ENCODE assay signal across 1 cellular context in the genomic region with DNA sequence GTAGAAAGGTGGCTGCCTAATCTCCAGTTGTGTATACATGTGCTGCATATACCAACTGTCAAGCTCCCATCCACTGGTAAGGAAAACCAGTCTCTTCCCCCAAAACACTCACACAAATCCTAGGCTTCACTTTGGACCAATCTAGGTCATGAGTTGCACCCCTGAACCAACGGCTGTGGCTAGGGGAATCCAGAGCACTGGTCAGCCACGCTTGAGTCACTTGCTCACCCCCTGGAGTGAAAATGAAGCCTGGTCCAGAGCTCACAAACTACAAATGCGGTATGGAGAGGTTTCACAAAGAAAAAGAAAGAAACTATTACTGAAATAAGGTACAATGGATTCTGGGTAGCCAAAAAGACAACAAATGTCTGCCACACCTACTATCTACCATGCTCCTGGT.
TF ChIP-seq lines count a peak whose summit lies in the region.

No MANE protein-coding gene starts in this region.

TF ChIP-seq in SK-N-SH treated with all-trans-retinoic acid at 6 μM for 48 hours, 23 proteins besides CTCF, POLR2A, EP300 and RAD21 (continued from another document):
- TF ChIP-seq, protein P1, sequence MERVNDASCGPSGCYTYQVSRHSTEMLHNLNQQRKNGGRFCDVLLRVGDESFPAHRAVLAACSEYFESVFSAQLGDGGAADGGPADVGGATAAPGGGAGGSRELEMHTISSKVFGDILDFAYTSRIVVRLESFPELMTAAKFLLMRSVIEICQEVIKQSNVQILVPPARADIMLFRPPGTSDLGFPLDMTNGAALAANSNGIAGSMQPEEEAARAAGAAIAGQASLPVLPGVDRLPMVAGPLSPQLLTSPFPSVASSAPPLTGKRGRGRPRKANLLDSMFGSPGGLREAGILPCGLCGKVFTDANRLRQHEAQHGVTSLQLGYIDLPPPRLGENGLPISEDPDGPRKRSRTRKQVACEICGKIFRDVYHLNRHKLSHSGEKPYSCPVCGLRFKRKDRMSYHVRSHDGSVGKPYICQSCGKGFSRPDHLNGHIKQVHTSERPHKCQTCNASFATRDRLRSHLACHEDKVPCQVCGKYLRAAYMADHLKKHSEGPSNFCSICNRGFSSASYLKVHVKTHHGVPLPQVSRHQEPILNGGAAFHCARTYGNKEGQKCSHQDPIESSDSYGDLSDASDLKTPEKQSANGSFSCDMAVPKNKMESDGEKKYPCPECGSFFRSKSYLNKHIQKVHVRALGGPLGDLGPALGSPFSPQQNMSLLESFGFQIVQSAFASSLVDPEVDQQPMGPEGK (CRISPR knock-in tag; IDR thresholded peaks at IDR 0.05; ENCODE audit: borderline replicate concordance): no peak
- TF ChIP-seq TCF4 (CRISPR knock-in tag; IDR thresholded peaks at IDR 0.05; ENCODE audit: borderline replicate concordance): no peak
- TF ChIP-seq, protein P2, sequence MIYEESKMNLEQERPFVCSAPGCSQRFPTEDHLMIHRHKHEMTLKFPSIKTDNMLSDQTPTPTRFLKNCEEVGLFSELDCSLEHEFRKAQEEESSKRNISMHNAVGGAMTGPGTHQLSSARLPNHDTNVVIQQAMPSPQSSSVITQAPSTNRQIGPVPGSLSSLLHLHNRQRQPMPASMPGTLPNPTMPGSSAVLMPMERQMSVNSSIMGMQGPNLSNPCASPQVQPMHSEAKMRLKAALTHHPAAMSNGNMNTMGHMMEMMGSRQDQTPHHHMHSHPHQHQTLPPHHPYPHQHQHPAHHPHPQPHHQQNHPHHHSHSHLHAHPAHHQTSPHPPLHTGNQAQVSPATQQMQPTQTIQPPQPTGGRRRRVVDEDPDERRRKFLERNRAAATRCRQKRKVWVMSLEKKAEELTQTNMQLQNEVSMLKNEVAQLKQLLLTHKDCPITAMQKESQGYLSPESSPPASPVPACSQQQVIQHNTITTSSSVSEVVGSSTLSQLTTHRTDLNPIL (CRISPR knock-in tag; IDR thresholded peaks at IDR 0.05; ENCODE audit: low read depth): no peak
- TF ChIP-seq ISL1 (CRISPR knock-in tag; IDR thresholded peaks at IDR 0.05): no peak
TF ChIP-seq in SK-N-SH treated with all-trans-retinoic acid at 6 μM for 48 hours: peak in this region for 0.
